Comparison of ENCODE assay signal across 18 cellular contexts in genomic region chr3:52068730-52069129, GRCh38.
"Had no signal": no experiment of that assay in that cellular context is flagged by ENCODE, and none has a peak within 500 bp of the region (broad histone marks: within the 10 kb centered on the region; RNA-seq: fewer than 3 reads in every experiment).

No MANE protein-coding gene starts in this region.

- H3K27ac Mint-ChIP-seq: activated naive CD4-positive, alpha-beta T cell treated with anti-CD3 and anti-CD28 coated beads, Interleukin-2, amount 50 U/mL, for 24 hours; activated T-cell treated with anti-CD3 and anti-CD28 coated beads, Interleukin-2, amount 50 U/mL, for 72 hours; stimulated activated naive B cell treated with anti-CD40 and anti-IgM and Interleukin-4, amounts not matched to agents 10 μg/mL and 1 μg/mL and 100 μg/mL, for 72 hours; T-helper 2 cell treated with Interferon-gamma antibody and Interleukin-4, amounts not matched to agents 5 μg/mL and 100 μg/mL, for 36 hours had no signal

- DNase-seq: activated CD4-positive, alpha-beta T cell treated with anti-CD3 and anti-CD28 coated beads, Interleukin-2, amount 50 U/mL, for 4 hours; activated gamma-delta T cell; activated T-cell treated with anti-CD3 and anti-CD28 coated beads, Interleukin-2, amount 50 U/mL, for 72 hours; foreskin fibroblast; hypothalamus; islet precursor cell; lower lobe of right lung; midbrain; ovary; sigmoid colon; stimulated activated naive B cell treated with anti-CD40 and anti-IgM and Interleukin-4, amounts not matched to agents 10 μg/mL and 1 μg/mL and 100 μg/mL, for 72 hours had no signal

- H3K36me3 Mint-ChIP-seq: activated naive CD4-positive, alpha-beta T cell treated with anti-CD3 and anti-CD28 coated beads, Interleukin-2, amount 50 U/mL, for 24 hours; neural progenitor cell; stimulated activated naive B cell treated with anti-CD40 and anti-IgM and Interleukin-4, amounts not matched to agents 10 μg/mL and 1 μg/mL and 100 μg/mL, for 72 hours had no signal

- H3K4me2 ChIP-seq: neural progenitor cell had no signal

- H3K4me3 Mint-ChIP-seq: activated naive CD4-positive, alpha-beta T cell treated with anti-CD3 and anti-CD28 coated beads, Interleukin-2, amount 50 U/mL, for 24 hours; activated T-cell treated with anti-CD3 and anti-CD28 coated beads, Interleukin-2, amount 50 U/mL, for 72 hours; neural progenitor cell; stimulated activated naive B cell treated with anti-CD40 and anti-IgM and Interleukin-4, amounts not matched to agents 10 μg/mL and 1 μg/mL and 100 μg/mL, for 72 hours; T-helper 2 cell treated with Interferon-gamma antibody and Interleukin-4, amounts not matched to agents 5 μg/mL and 100 μg/mL, for 36 hours had no signal

- H3K27ac ChIP-seq: lower lobe of right lung, neural progenitor cell, sigmoid colon had no signal

- H3K4me1 Mint-ChIP-seq: activated naive CD4-positive, alpha-beta T cell treated with anti-CD3 and anti-CD28 coated beads, Interleukin-2, amount 50 U/mL, for 24 hours; stimulated activated naive B cell treated with anti-CD40 and anti-IgM and Interleukin-4, amounts not matched to agents 10 μg/mL and 1 μg/mL and 100 μg/mL, for 72 hours had no signal

- H3K27me3 ChIP-seq: ascending aorta, neural progenitor cell, ovary, sigmoid colon had no signal

- H3K27me3 Mint-ChIP-seq: activated naive CD4-positive, alpha-beta T cell treated with anti-CD3 and anti-CD28 coated beads, Interleukin-2, amount 50 U/mL, for 24 hours; stimulated activated naive B cell treated with anti-CD40 and anti-IgM and Interleukin-4, amounts not matched to agents 10 μg/mL and 1 μg/mL and 100 μg/mL, for 72 hours had no signal

- H3K4me3 ChIP-seq: ascending aorta, lower lobe of right lung, neural progenitor cell, ovary, sigmoid colon had no signal

- H2AFZ ChIP-seq: neural progenitor cell had no signal

- H3K9ac ChIP-seq: neural progenitor cell had no signal

- H3K36me3 ChIP-seq: ascending aorta, lower lobe of right lung, neural progenitor cell, ovary, sigmoid colon had no signal

- ATAC-seq: activated T-cell treated with anti-CD3 and anti-CD28 coated beads, Interleukin-2, amount 50 U/mL, for 72 hours; lower lobe of right lung; stimulated activated naive B cell treated with anti-CD40 and anti-IgM and Interleukin-4, amounts not matched to agents 10 μg/mL and 1 μg/mL and 100 μg/mL, for 72 hours had no signal

- FAIRE-seq: bronchial epithelial cell, TTC549, urothelium cell line had no signal

- H3K9me3 ChIP-seq: ascending aorta, lower lobe of right lung, ovary, sigmoid colon had no signal

- H3K9me3 Mint-ChIP-seq: activated naive CD4-positive, alpha-beta T cell treated with anti-CD3 and anti-CD28 coated beads, Interleukin-2, amount 50 U/mL, for 24 hours; activated T-cell treated with anti-CD3 and anti-CD28 coated beads, Interleukin-2, amount 50 U/mL, for 72 hours; neural progenitor cell; stimulated activated naive B cell treated with anti-CD40 and anti-IgM and Interleukin-4, amounts not matched to agents 10 μg/mL and 1 μg/mL and 100 μg/mL, for 72 hours; T-helper 2 cell treated with Interferon-gamma antibody and Interleukin-4, amounts not matched to agents 5 μg/mL and 100 μg/mL, for 36 hours had no signal
